8 cellular contexts compared by ENCODE assay signal in the genomic region with DNA sequence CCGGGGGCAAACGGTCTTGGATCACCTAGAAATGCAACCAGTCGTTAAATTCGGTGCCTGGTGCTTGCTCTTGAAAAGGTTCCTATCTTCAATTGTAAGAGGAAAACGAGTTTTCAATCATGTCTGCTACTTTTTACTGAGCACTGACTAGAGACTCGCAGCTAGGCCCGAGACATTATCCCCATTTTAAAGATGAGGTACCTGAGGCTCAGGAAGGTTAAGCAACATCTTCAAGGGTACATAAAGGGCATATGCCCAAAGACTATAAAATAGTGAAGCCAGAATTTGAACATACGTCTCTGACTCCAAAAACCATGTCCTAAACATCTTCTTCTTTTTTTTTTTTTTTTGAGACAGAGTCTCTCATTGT. TPM values are rescaled to one million over a fixed set of nuclear protein-coding genes. Genes with fewer than 3 reads are reported as not detected.
DNase-seq lines count a peak whose midpoint lies in the region; ATAC-seq and TF ChIP-seq lines count a peak whose summit lies in the region.

No MANE protein-coding gene starts in this region.

- no peak for TF ChIP-seq EP300 in esophagus muscularis mucosa (IDR thresholded peaks at IDR 0.05)

- no peaks in the 10 kb centered on the region for H3K4me1 ChIP-seq in ES-I3 (ENCODE audit: insufficient read depth, low read length)
- H3K4me1 ChIP-seq in RWPE2 (ENCODE audit: insufficient read depth, poor library complexity, severe bottlenecking): peaks cover 23% of the 10 kb centered on the region
- peaks cover 15 to 24% (median 21%) of the 10 kb centered on the region in 4 donors for H3K4me1 ChIP-seq in esophagus muscularis mucosa

- no peak for TF ChIP-seq CTCF in RWPE2 (IDR thresholded peaks at IDR 0.05; ENCODE audit: poor library complexity, severe bottlenecking)
- TF ChIP-seq CTCF in esophagus muscularis mucosa (IDR thresholded peaks at IDR 0.05): no peak
- no peak for TF ChIP-seq CTCF in progenitor cell of endocrine pancreas (IDR thresholded peaks at IDR 0.05; ENCODE audit: unreplicated experiment)

- H3K9me3 Mint-ChIP-seq in progenitor cell of endocrine pancreas (ENCODE audit: low read depth): no peaks in the 10 kb centered on the region

- WGBS in esophagus muscularis mucosa: 62% methylated on average over 8 of the region's 8 CpGs

- H3K36me3 ChIP-seq in ES-I3 (ENCODE audit: insufficient read depth, low read length) (no peaks in the 10 kb centered on the region), RWPE2 (ENCODE audit: low read depth) (peaks cover 7% of the 10 kb centered on the region), esophagus muscularis mucosa (no peaks in the 10 kb centered on the region)

- H3K36me3 Mint-ChIP-seq in progenitor cell of endocrine pancreas (ENCODE audit: insufficient read depth): no peaks in the 10 kb centered on the region

- H3K27ac ChIP-seq in RWPE2 (ENCODE audit: poor library complexity, severe bottlenecking) (peak overlapping the region; percentile 93), esophagus muscularis mucosa (replicated peaks in 1 of 4) (peak overlapping the region; percentile 72 to 80 (median 73))

- no peak for ATAC-seq in RWPE2 (ENCODE audit: low read depth)
- ATAC-seq in GM18909 (IDR thresholded peaks at IDR 0.05; ENCODE audit: poor library complexity, unreplicated experiment): no peak
- ATAC-seq in HG03354 (IDR thresholded peaks at IDR 0.05; ENCODE audit: poor library complexity, severe bottlenecking, unreplicated experiment): no peak

- no peaks in the 10 kb centered on the region for H3K27me3 ChIP-seq in RWPE2 (ENCODE audit: insufficient read depth, poor library complexity, severe bottlenecking)
- H3K27me3 ChIP-seq in esophagus muscularis mucosa: no peaks in the 10 kb centered on the region

- intact Hi-C loops in esophagus muscularis mucosa (cut with DNase I): loop anchor here (10.0 kb wide), 1 partner anchor 282 kb away; the partner anchor contains the start of gene YWHAH

- no peaks in the 10 kb centered on the region for H3K9me3 ChIP-seq in ES-I3 (ENCODE audit: control insufficient read depth, insufficient read depth, low read length)
- no peaks in the 10 kb centered on the region for H3K9me3 ChIP-seq in RWPE2 (ENCODE audit: severe bottlenecking)
- no peaks in the 10 kb centered on the region for H3K9me3 ChIP-seq in esophagus muscularis mucosa

- peak overlapping the region; percentile 97 for H3K4me3 Mint-ChIP-seq in progenitor cell of endocrine pancreas (ENCODE audit: low read depth)

- H3K27ac Mint-ChIP-seq in progenitor cell of endocrine pancreas: peak overlapping the region; percentile 99

- peak overlapping the region; percentile 56 for H3K4me3 ChIP-seq in RWPE2 (ENCODE audit: severe bottlenecking)
- H3K4me3 ChIP-seq in esophagus muscularis mucosa: peak overlapping the region; percentile 83 to 95 (median 93)

- TF ChIP-seq POLR2A in esophagus muscularis mucosa (IDR thresholded peaks at IDR 0.05; ENCODE audit: low read depth): no peak

- peak overlapping the region; percentile 89; the same call in 1 of the 2 replicates for H3K9ac ChIP-seq in ES-I3 (ENCODE audit: low read depth, low read length)

- DNase-seq in RWPE2 (ENCODE audit: low spot score) (no peak), esophagus muscularis mucosa (ENCODE audit: extremely low spot score) (no peak), progenitor cell of endocrine pancreas (ENCODE audit: low spot score, unreplicated experiment) (no peak), DMS 273 (lab: John Stamatoyannopoulos, UW; ENCODE audit: unreplicated experiment) (no peak), HUDEP-2 (lab: John Stamatoyannopoulos, UW; ENCODE audit: unreplicated experiment in 76 of 76) (no peak)

- peaks cover 3% of the 10 kb centered on the region for H3K27me3 Mint-ChIP-seq in progenitor cell of endocrine pancreas

- peaks cover 14% of the 10 kb centered on the region for H3K4me1 Mint-ChIP-seq in progenitor cell of endocrine pancreas (ENCODE audit: low read depth)

RNA-seq across cellular contexts. Expression of gene PISD, which starts 0.6 kb away (rescaled TPM):
- total RNA-seq in esophagus muscularis mucosa (10 to 100 TPM; 14.1 to 40.1 (median 26.2) TPM), progenitor cell of endocrine pancreas (46.6 and 49.6 TPM in 2 replicates)
